ENCODE assay signal across 26 cellular contexts in the genomic region with DNA sequence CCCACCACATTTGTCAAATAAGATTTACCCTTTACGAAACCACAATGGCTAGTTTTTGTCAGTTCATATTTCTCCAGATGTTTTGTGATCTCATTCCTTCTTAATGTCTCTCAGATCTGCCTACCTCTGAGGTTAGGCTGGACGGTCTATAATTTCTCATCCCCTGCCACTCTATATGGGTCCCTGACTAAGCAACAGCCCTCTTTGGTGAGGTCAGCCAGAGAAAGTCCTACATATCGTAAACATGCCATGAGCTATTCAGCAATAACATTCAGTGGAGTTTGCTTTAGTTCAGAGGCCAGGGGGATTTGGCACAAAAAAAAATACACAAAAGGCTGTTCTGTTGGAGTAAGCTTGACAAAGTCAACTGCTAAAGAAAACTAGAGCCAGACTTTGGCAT.
DNase-seq lines count a peak whose midpoint lies in the region; ATAC-seq and TF ChIP-seq lines count a peak whose summit lies in the region.
"Had no signal": no experiment of that assay in that cellular context is flagged by ENCODE, and none has a peak within 500 bp of the region (broad histone marks: within the 10 kb centered on the region; RNA-seq: fewer than 3 reads in every experiment).

No MANE protein-coding gene starts in this region.

- H3K4me3 ChIP-seq in AG04450 (ENCODE audit: low read depth, low read length) (no peak overlapping the region), HEK293 (ENCODE audit: low read depth, low read length) (no peak overlapping the region), choroid plexus epithelial cell (ENCODE audit: low read depth, low read length) (no peak overlapping the region)

- H3K36me3 Mint-ChIP-seq in nephron progenitor cell (ENCODE audit: low read depth): peaks cover 12% of the 10 kb centered on the region
- H3K36me3 Mint-ChIP-seq: activated naive CD8-positive, alpha-beta T cell treated with anti-CD3 and anti-CD28 coated beads for 36 hours; CD4-positive, CD25-positive, alpha-beta regulatory T cell; memory B cell; naive B cell had no signal

- CTCF ChIA-PET in AG04450 (lab: Charles Lee) (interaction anchor here (0.8 to 3.7 kb wide), 3 partner anchors 20 to 690 kb away, joined by 3 to 20 read pairs (median 3); no protein-coding TSS in a partner anchor), HEK293 (lab: Yijun Ruan, JAX) (interaction anchor here (1.3 kb wide), 1 partner anchor 20 kb away, joined by 4 read pairs; no protein-coding TSS in a partner anchor)

- H3K27ac ChIP-seq in AG04450 (ENCODE audit: low read depth, low read length) (peak overlapping the region; percentile 53), HEK293 (ENCODE audit: extremely low read depth, low read depth, low read length) (no peak overlapping the region)
- H3K27ac ChIP-seq: WERI-Rb-1 had no signal

- H3K4me3 Mint-ChIP-seq in nephron progenitor cell: no peak overlapping the region
- H3K4me3 Mint-ChIP-seq: activated naive CD8-positive, alpha-beta T cell treated with anti-CD3 and anti-CD28 coated beads for 36 hours; activated T-helper 17 cell treated with anti-CD3 and anti-CD28 coated beads, Interleukin-2, amount 50 U/mL, for 72 hours; CD4-positive, CD25-positive, alpha-beta regulatory T cell; dendritic cell treated with granulocyte-macrophage colony-stimulating factor and Interleukin-4, amounts not matched to agents 40 ng/mL and 50 ng/mL, for 4 days; memory B cell; naive B cell; T-helper 2 cell treated with Interferon-gamma antibody and Interleukin-4, amounts not matched to agents 5 μg/mL and 100 μg/mL, for 36 hours had no signal

- H3K4me1 ChIP-seq in HEK293 (ENCODE audit: control insufficient read depth, insufficient read depth, low read length): no peaks in the 10 kb centered on the region; the same call in 1 of the 2 replicates

- H3K27me3 ChIP-seq in AG04450 (ENCODE audit: control insufficient read depth, insufficient read depth, low read length): no peaks in the 10 kb centered on the region

- POLR2A ChIA-PET in AG04450 (lab: Yijun Ruan, JAX) (interaction anchor here (1.4 to 1.9 kb wide), 2 partner anchors 57 to 193 kb away, joined by 5 to 6 read pairs; a partner anchor contains a TSS), HEK293 (lab: Yijun Ruan, JAX) (no interaction called here)

- H3K36me3 ChIP-seq in HEK293 (ENCODE audit: control insufficient read depth in 2 of 2, insufficient read depth in 1 of 2, low read length in 2 of 2): no peaks in the 10 kb centered on the region
- H3K36me3 ChIP-seq: WERI-Rb-1 had no signal

- intact Hi-C loops in Right ventricle myocardium superior (cut with DNase I): no loop called here

- peaks cover 5% of the 10 kb centered on the region; the same call in 1 of the 2 replicates for H3K9me3 ChIP-seq in AG04450 (ENCODE audit: control insufficient read depth, insufficient read depth, low read length)
- no peaks in the 10 kb centered on the region for H3K9me3 ChIP-seq in HEK293 (ENCODE audit: control insufficient read depth, insufficient read depth, low read depth, low read length)
- H3K9me3 ChIP-seq: SK-N-SH had no signal

- no peaks in the 10 kb centered on the region for H3K27me3 Mint-ChIP-seq in nephron progenitor cell (ENCODE audit: low read depth, poor library complexity)
- H3K27me3 Mint-ChIP-seq: CD4-positive, CD25-positive, alpha-beta regulatory T cell; dendritic cell treated with granulocyte-macrophage colony-stimulating factor and Interleukin-4, amounts not matched to agents 40 ng/mL and 50 ng/mL, for 4 days had no signal

- peaks cover 22% of the 10 kb centered on the region for H3K9me3 Mint-ChIP-seq in nephron progenitor cell
- H3K9me3 Mint-ChIP-seq: activated naive CD8-positive, alpha-beta T cell treated with anti-CD3 and anti-CD28 coated beads for 36 hours; activated T-helper 17 cell treated with anti-CD3 and anti-CD28 coated beads, Interleukin-2, amount 50 U/mL, for 72 hours; memory B cell; T-helper 2 cell treated with Interferon-gamma antibody and Interleukin-4, amounts not matched to agents 5 μg/mL and 100 μg/mL, for 36 hours had no signal

- no peak for ATAC-seq in Right ventricle myocardium superior (ENCODE audit: poor library complexity)
- no peak for ATAC-seq in HG03095 (IDR thresholded peaks at IDR 0.05; ENCODE audit: unreplicated experiment)
- ATAC-seq: activated T-helper 17 cell treated with anti-CD3 and anti-CD28 coated beads, Interleukin-2, amount 50 U/mL, for 72 hours had no signal

- DNase-seq in AG04450 (ENCODE audit: low read depth, low spot score): peak; percentile 93
- DNase-seq in choroid plexus epithelial cell (ENCODE audit: low read depth): peak; percentile 88
- DNase-seq in nephron progenitor cell: no peak
- no peak for DNase-seq in Right ventricle myocardium superior
- DNase-seq in NCI-H1092 treated with DMSO at 0.1 percent for 48 hours (lab: John Stamatoyannopoulos, UW): no peak
- DNase-seq in OCI-M1 (lab: John Stamatoyannopoulos, UW): no peak
- DNase-seq: activated CD4-positive, alpha-beta T cell treated with anti-CD3 and anti-CD28 coated beads, Interleukin-2, amount 50 U/mL, for 1 hour; activated naive CD8-positive, alpha-beta T cell treated with anti-CD3 and anti-CD28 coated beads for 36 hours; CD4-positive, CD25-positive, alpha-beta regulatory T cell; DMS153; foreskin melanocyte; hypothalamus; Kasumi-1; naive B cell; NCI-H1105; NCI-H2081; SK-N-SH; small intestine; stimulated activated CD4-positive, alpha-beta T cell treated with anti-CD3 and anti-CD28 coated beads, Interleukin-4, amount 100 ng/mL, for 24 hours; WERI-Rb-1 had no signal

- TF ChIP-seq CTCF in AG04450 (IDR thresholded peaks at IDR 0.05; ENCODE audit: low read depth, low read length) (no peak), HEK293 (tag by site-specific recombination; IDR thresholded peaks at IDR 0.05) (no peak), choroid plexus epithelial cell (conservative IDR thresholded peaks at IDR 0.05; ENCODE audit: low read depth, low read length) (no peak), nephron progenitor cell (IDR thresholded peaks at IDR 0.05) (no peak)

- peak overlapping the region; percentile 94 for H3K27ac Mint-ChIP-seq in nephron progenitor cell
- H3K27ac Mint-ChIP-seq: activated naive CD8-positive, alpha-beta T cell treated with anti-CD3 and anti-CD28 coated beads for 36 hours; activated T-helper 17 cell treated with anti-CD3 and anti-CD28 coated beads, Interleukin-2, amount 50 U/mL, for 72 hours; CD4-positive, CD25-positive, alpha-beta regulatory T cell; dendritic cell treated with granulocyte-macrophage colony-stimulating factor and Interleukin-4, amounts not matched to agents 40 ng/mL and 50 ng/mL, for 4 days; memory B cell; naive B cell; T-helper 2 cell treated with Interferon-gamma antibody and Interleukin-4, amounts not matched to agents 5 μg/mL and 100 μg/mL, for 36 hours had no signal

- H3K4me1 Mint-ChIP-seq in nephron progenitor cell: peaks cover 45% of the 10 kb centered on the region
- H3K4me1 Mint-ChIP-seq: activated naive CD8-positive, alpha-beta T cell treated with anti-CD3 and anti-CD28 coated beads for 36 hours; activated T-helper 17 cell treated with anti-CD3 and anti-CD28 coated beads, Interleukin-2, amount 50 U/mL, for 72 hours; CD4-positive, CD25-positive, alpha-beta regulatory T cell; memory B cell; naive B cell had no signal

TF ChIP-seq in HEK293, 187 proteins besides CTCF, POLR2A, EP300 and RAD21:
- TF ChIP-seq FEZF1 (tag by site-specific recombination; IDR thresholded peaks at IDR 0.05) (0 out of 2 replicates have a peak, but pooled peaks have one; percentile 34), ZBTB8A (tag by site-specific recombination; IDR thresholded peaks at IDR 0.05) (no peak), MZF1 (tag by site-specific recombination; IDR thresholded peaks at IDR 0.05; ENCODE audit: borderline replicate concordance) (peak; percentile 47; the same call in 1 of the 2 replicates)
- TF ChIP-seq, protein P1, sequence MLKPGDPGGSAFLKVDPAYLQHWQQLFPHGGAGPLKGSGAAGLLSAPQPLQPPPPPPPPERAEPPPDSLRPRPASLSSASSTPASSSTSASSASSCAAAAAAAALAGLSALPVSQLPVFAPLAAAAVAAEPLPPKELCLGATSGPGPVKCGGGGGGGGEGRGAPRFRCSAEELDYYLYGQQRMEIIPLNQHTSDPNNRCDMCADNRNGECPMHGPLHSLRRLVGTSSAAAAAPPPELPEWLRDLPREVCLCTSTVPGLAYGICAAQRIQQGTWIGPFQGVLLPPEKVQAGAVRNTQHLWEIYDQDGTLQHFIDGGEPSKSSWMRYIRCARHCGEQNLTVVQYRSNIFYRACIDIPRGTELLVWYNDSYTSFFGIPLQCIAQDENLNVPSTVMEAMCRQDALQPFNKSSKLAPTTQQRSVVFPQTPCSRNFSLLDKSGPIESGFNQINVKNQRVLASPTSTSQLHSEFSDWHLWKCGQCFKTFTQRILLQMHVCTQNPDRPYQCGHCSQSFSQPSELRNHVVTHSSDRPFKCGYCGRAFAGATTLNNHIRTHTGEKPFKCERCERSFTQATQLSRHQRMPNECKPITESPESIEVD (tag by site-specific recombination; IDR thresholded peaks at IDR 0.05): peak; percentile 62

Comparison
In these comparisons a context has a peak if more than half of its experiments do, and no peak if none do; other contexts are left out.
1. DNase-seq: peak in AG04450 (single experiment) and choroid plexus epithelial cell (single experiment); none in nephron progenitor cell (single experiment), Right ventricle myocardium superior (single experiment), NCI-H1092 treated with DMSO at 0.1 percent for 48 hours (single experiment) and OCI-M1 (single experiment).